22 cellular contexts compared by ENCODE assay signal in genomic region chr6:13494137-13494536, GRCh38.
"Had no signal": no experiment of that assay in that cellular context is flagged by ENCODE, and none has a peak within 500 bp of the region (broad histone marks: within the 10 kb centered on the region; RNA-seq: fewer than 3 reads in every experiment).

No MANE protein-coding gene starts in this region.

- H3K4me3 ChIP-seq: colonic mucosa, dorsolateral prefrontal cortex, esophagus muscularis mucosa, gastrocnemius medialis, lung, sigmoid colon, spleen, upper lobe of left lung had no signal

- ATAC-seq: activated CD8-positive, alpha-beta T cell treated with anti-CD3 and anti-CD28 coated beads, Interleukin-2, amount 10 ng/mL, durations not matched to agents 7 days and 5 days; activated naive CD4-positive, alpha-beta T cell treated with anti-CD3 and anti-CD28 coated beads, Interleukin-2, amount 50 U/mL, for 72 hours; effector memory CD8-positive, alpha-beta T cell; gastrocnemius medialis; naive thymus-derived CD4-positive, alpha-beta T cell; T-cell had no signal

- H3K4me1 ChIP-seq: colonic mucosa, sigmoid colon had no signal

- H3K27ac ChIP-seq: colonic mucosa, dorsolateral prefrontal cortex, esophagus muscularis mucosa, sigmoid colon, spleen, upper lobe of left lung, WERI-Rb-1 had no signal

- H3K27me3 ChIP-seq: colonic mucosa, dorsolateral prefrontal cortex, esophagus muscularis mucosa, gastrocnemius medialis, sigmoid colon, spleen, upper lobe of left lung had no signal

- H3K36me3 ChIP-seq: colonic mucosa, esophagus muscularis mucosa, gastrocnemius medialis, sigmoid colon, spleen, upper lobe of left lung, WERI-Rb-1 had no signal

- H3K9me3 ChIP-seq: colonic mucosa, esophagus muscularis mucosa, gastrocnemius medialis, sigmoid colon, spleen, upper lobe of left lung had no signal

- DNase-seq: activated CD4-positive, alpha-beta T cell treated with anti-CD3 and anti-CD28 coated beads for 1 hour; activated CD4-positive, alpha-beta T cell treated with anti-CD3 and anti-CD28 coated beads, Interleukin-2, amount 50 U/mL, for 1 hour; activated CD8-positive, alpha-beta T cell treated with anti-CD3 and anti-CD28 coated beads, Interleukin-2, amount 10 ng/mL, durations not matched to agents 7 days and 5 days; activated gamma-delta T cell; aorta; colonic mucosa; dorsolateral prefrontal cortex; effector memory CD8-positive, alpha-beta T cell; gastrocnemius medialis; naive thymus-derived CD4-positive, alpha-beta T cell; occipital lobe; sigmoid colon; spleen; stimulated activated CD4-positive, alpha-beta T cell treated with anti-CD3 and anti-CD28 coated beads, Interleukin-4, amount 100 ng/mL, for 1 hour; stimulated activated naive CD4-positive, alpha-beta T cell treated with Interleukin-2 at 50 U/mL for 16 hours; T-cell; upper lobe of left lung; WERI-Rb-1 had no signal

- FAIRE-seq: keratinocyte had no signal
